ENCODE assay signal across 17 cellular contexts in the genomic region with DNA sequence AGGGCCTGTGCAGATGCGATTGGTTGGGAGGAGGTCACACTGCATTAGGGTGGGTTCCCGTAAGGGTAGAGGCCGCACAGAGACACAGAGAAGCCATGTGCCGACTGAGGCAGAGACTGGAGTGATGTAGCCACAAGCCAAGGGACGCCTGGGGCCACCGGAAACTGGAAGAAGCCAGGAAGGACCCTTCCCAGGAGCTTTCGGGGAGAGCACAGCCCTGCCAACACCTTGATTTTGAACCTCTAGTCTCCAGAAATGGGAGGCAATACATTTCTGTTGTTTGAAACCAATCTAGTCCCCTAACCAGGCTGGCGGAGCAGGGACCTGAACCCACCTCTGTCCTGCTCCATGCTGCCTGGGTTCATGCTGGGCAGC. TPM values are rescaled to one million over a fixed set of nuclear protein-coding genes. Genes with fewer than 3 reads are reported as not detected.
DNase-seq lines count a peak whose midpoint lies in the region; ATAC-seq and TF ChIP-seq lines count a peak whose summit lies in the region.
"Had no signal": no experiment of that assay in that cellular context is flagged by ENCODE, and none has a peak within 500 bp of the region (broad histone marks: within the 10 kb centered on the region; RNA-seq: fewer than 3 reads in every experiment).

No MANE protein-coding gene starts in this region.

- peaks cover 59% of the 10 kb centered on the region for H3K36me3 Mint-ChIP-seq in stimulated activated naive CD8-positive, alpha-beta T cell treated with anti-CD3 and anti-CD28 coated beads, Interleukin-15, Interleukin-2, amounts not matched to agents 100 ng/mL and 50 ng/mL, for 24 hours (ENCODE audit: low read depth)
- peaks cover 46% of the 10 kb centered on the region for H3K36me3 Mint-ChIP-seq in T-cell
- H3K36me3 Mint-ChIP-seq in central memory CD8-positive, alpha-beta T cell (ENCODE audit: insufficient read depth): peaks cover 68% of the 10 kb centered on the region
- H3K36me3 Mint-ChIP-seq: type B pancreatic cell had no signal

- peak overlapping the region; percentile 99 for H3K27ac Mint-ChIP-seq in stimulated activated naive CD8-positive, alpha-beta T cell treated with anti-CD3 and anti-CD28 coated beads, Interleukin-15, Interleukin-2, amounts not matched to agents 100 ng/mL and 50 ng/mL, for 24 hours
- H3K27ac Mint-ChIP-seq in T-cell: peak overlapping the region; percentile 93 to 96
- H3K27ac Mint-ChIP-seq in central memory CD8-positive, alpha-beta T cell (ENCODE audit: low read depth): peak overlapping the region; percentile 96
- H3K27ac Mint-ChIP-seq: type B pancreatic cell had no signal

- peaks cover 3% of the 10 kb centered on the region for H3K27me3 ChIP-seq in upper lobe of right lung

- POLR2A ChIA-PET in T-cell (lab: Charles Lee): interaction anchor here in 1 of 2 donors (0.6 kb wide), 1 partner anchor 10 kb away, joined by 4 read pairs; no protein-coding TSS in a partner anchor

- CTCF ChIA-PET in T-cell (lab: Charles Lee): interaction anchor here in 1 of 2 donors (0.6 kb wide), 1 partner anchor 492 kb away, joined by 5 read pairs; no protein-coding TSS in a partner anchor

- H3K4me1 Mint-ChIP-seq in stimulated activated naive CD8-positive, alpha-beta T cell treated with anti-CD3 and anti-CD28 coated beads, Interleukin-15, Interleukin-2, amounts not matched to agents 100 ng/mL and 50 ng/mL, for 24 hours (ENCODE audit: low read depth): peaks cover 22% of the 10 kb centered on the region
- H3K4me1 Mint-ChIP-seq in T-cell: peaks cover 22 to 67% (median 63%) of the 10 kb centered on the region in 3 donors
- H3K4me1 Mint-ChIP-seq in central memory CD8-positive, alpha-beta T cell: peaks cover 56% of the 10 kb centered on the region

- H3K4me3 ChIP-seq in upper lobe of right lung: no peak overlapping the region
- H3K4me3 ChIP-seq: lung, SJCRH30 had no signal

- no peak for ATAC-seq in stimulated activated naive CD8-positive, alpha-beta T cell treated with anti-CD3 and anti-CD28 coated beads, Interleukin-15, Interleukin-2, amounts not matched to agents 100 U/mL and 50 U/mL, for 24 hours
- ATAC-seq in T-cell (replicated peaks in 1 of 4) (peak in 1 of 4 experiments; percentile 2), upper lobe of right lung (no peak), SK-N-SH treated with all-trans-retinoic acid at 6 μM for 48 hours (no peak)
- ATAC-seq in central memory CD8-positive, alpha-beta T cell (replicated peaks; ENCODE audit: extremely low read depth, poor library complexity, severe bottlenecking): no peak

- no peak overlapping the region for H3K27ac ChIP-seq in upper lobe of right lung
- H3K27ac ChIP-seq: SJCRH30 had no signal

- TF ChIP-seq CTCF in upper lobe of right lung (IDR thresholded peaks at IDR 0.05): no peak

- no peaks in the 10 kb centered on the region for H3K36me3 ChIP-seq in upper lobe of right lung
- H3K36me3 ChIP-seq: SJCRH30 had no signal

- peak overlapping the region; percentile 71 for H3K4me3 Mint-ChIP-seq in stimulated activated naive CD8-positive, alpha-beta T cell treated with anti-CD3 and anti-CD28 coated beads, Interleukin-15, Interleukin-2, amounts not matched to agents 100 ng/mL and 50 ng/mL, for 24 hours
- peak overlapping the region; percentile 22 to 76 (median 71) for H3K4me3 Mint-ChIP-seq in T-cell
- H3K4me3 Mint-ChIP-seq in central memory CD8-positive, alpha-beta T cell: peak overlapping the region; percentile 69
- H3K4me3 Mint-ChIP-seq: type B pancreatic cell had no signal

- peaks cover 13% of the 10 kb centered on the region for H3K9me3 Mint-ChIP-seq in stimulated activated naive CD8-positive, alpha-beta T cell treated with anti-CD3 and anti-CD28 coated beads, Interleukin-15, Interleukin-2, amounts not matched to agents 100 ng/mL and 50 ng/mL, for 24 hours
- no peaks in the 10 kb centered on the region for H3K9me3 Mint-ChIP-seq in T-cell
- no peaks in the 10 kb centered on the region for H3K9me3 Mint-ChIP-seq in central memory CD8-positive, alpha-beta T cell
- H3K9me3 Mint-ChIP-seq: type B pancreatic cell had no signal

- H3K27me3 Mint-ChIP-seq in stimulated activated naive CD8-positive, alpha-beta T cell treated with anti-CD3 and anti-CD28 coated beads, Interleukin-15, Interleukin-2, amounts not matched to agents 100 ng/mL and 50 ng/mL, for 24 hours: no peaks in the 10 kb centered on the region
- no peaks in the 10 kb centered on the region for H3K27me3 Mint-ChIP-seq in T-cell
- H3K27me3 Mint-ChIP-seq in central memory CD8-positive, alpha-beta T cell: no peaks in the 10 kb centered on the region

- H3K9me3 ChIP-seq in upper lobe of right lung: no peaks in the 10 kb centered on the region
- H3K9me3 ChIP-seq: SJCRH30 had no signal

- no peaks in the 10 kb centered on the region for H3K4me1 ChIP-seq in upper lobe of right lung
- H3K4me1 ChIP-seq: SJCRH30 had no signal

- DNase-seq in stimulated activated naive CD8-positive, alpha-beta T cell treated with anti-CD3 and anti-CD28 coated beads, Interleukin-15, Interleukin-2, amounts not matched to agents 100 U/mL and 50 U/mL, for 24 hours: no peak
- peak in 1 of 34 experiments; percentile 18 for DNase-seq in T-cell
- no peak for DNase-seq in central memory CD8-positive, alpha-beta T cell (ENCODE audit: low spot score in 2 of 2)
- DNase-seq in upper lobe of right lung: peak; percentile 51
- DNase-seq in stimulated activated naive CD4-positive, alpha-beta T cell (lab: John Stamatoyannopoulos, UW): no peak
- no peak for DNase-seq in activated gamma-delta T cell treated with Interleukin-2 at 50 U/mL for 16 hours
- DNase-seq: amniotic stem cell, NCI-H2029, NCI-H524, SJCRH30 had no signal

- intact Hi-C loops in upper lobe of right lung (cut with DNase I): no loop called here

TF ChIP-seq in SK-N-SH treated with all-trans-retinoic acid at 6 μM for 48 hours, 23 proteins besides CTCF, POLR2A, EP300 and RAD21:
- TF ChIP-seq ZFP30 (CRISPR knock-in tag; IDR thresholded peaks at IDR 0.05) (no peak), ESRRG (CRISPR knock-in tag; IDR thresholded peaks at IDR 0.05) (no peak)
- TF ChIP-seq, protein P1, sequence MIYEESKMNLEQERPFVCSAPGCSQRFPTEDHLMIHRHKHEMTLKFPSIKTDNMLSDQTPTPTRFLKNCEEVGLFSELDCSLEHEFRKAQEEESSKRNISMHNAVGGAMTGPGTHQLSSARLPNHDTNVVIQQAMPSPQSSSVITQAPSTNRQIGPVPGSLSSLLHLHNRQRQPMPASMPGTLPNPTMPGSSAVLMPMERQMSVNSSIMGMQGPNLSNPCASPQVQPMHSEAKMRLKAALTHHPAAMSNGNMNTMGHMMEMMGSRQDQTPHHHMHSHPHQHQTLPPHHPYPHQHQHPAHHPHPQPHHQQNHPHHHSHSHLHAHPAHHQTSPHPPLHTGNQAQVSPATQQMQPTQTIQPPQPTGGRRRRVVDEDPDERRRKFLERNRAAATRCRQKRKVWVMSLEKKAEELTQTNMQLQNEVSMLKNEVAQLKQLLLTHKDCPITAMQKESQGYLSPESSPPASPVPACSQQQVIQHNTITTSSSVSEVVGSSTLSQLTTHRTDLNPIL (CRISPR knock-in tag; IDR thresholded peaks at IDR 0.05; ENCODE audit: low read depth): no peak

RNA-seq across cellular contexts. Expression of a gene that starts 10.8 kb away (rescaled TPM):
- total RNA-seq in T-cell: 10 to 100 TPM; 59.1 to 98.8 (median 80.5) TPM
- total RNA-seq in upper lobe of right lung: 1.5 TPM
- total RNA-seq: IMR-90, OCI-LY7, pulmonary artery endothelial cell, SJCRH30 had no signal

RNA-seq across cellular contexts. Expression of a gene that starts 18.7 kb away (rescaled TPM):
- total RNA-seq in T-cell (1 to 10 TPM; 1.2 to 2.4 (median 1.7) TPM), upper lobe of right lung (4.1 TPM)
- total RNA-seq: IMR-90, OCI-LY7, pulmonary artery endothelial cell, SJCRH30 had no signal

RNA-seq across cellular contexts. Expression of a gene that starts 48.2 kb away (rescaled TPM):
- 1 to 10 TPM in 2 of 5 donors, not detected in 3; 1.2 to 1.3 TPM for total RNA-seq in T-cell
- not detected for total RNA-seq in upper lobe of right lung
- total RNA-seq: IMR-90, OCI-LY7, pulmonary artery endothelial cell, SJCRH30 had no signal

Comparison
In these comparisons a context has a peak if more than half of its experiments do, and no peak if none do; other contexts are left out.
1. RNA of a gene that starts 10.8 kb away (total RNA-seq): 59.1 to 98.8 TPM in T-cell; 1.5 TPM in upper lobe of right lung (single experiment); every median in the first group is over 10 times any median in the second.
2. Peak in every context shown above with its lines, with median percentiles within 50 percentile points of each other: H3K27ac Mint-ChIP-seq and H3K4me3 Mint-ChIP-seq.